16 cellular contexts compared by ENCODE assay signal in the genomic region with DNA sequence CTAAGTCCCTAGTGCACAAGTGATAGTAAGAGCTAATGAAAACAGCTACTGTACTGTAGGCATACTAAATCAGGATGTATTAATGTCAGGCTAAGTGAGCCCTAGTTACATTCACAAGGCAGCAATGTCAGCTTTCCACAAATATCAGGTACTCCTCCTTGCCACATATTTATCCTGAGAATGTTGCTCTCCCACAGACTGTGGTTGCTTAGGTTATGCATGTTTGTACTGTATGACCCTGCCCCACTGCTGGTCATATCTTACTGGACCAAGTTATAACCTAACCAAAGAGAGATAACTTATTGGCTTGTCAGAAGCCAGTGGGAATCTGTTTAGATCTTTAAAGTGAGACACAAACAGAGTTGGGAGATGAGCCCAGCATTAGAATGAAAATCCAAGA.
A peak's percentile ranks its signal among the peaks of the same experiment; 100 is the strongest.
DNase-seq lines count a peak whose midpoint lies in the region; ATAC-seq and TF ChIP-seq lines count a peak whose summit lies in the region.
"Had no signal": no experiment of that assay in that cellular context is flagged by ENCODE, and none has a peak within 500 bp of the region (broad histone marks: within the 10 kb centered on the region; RNA-seq: fewer than 3 reads in every experiment).

No MANE protein-coding gene starts in this region.

- H3K27ac ChIP-seq in mesenchymal stem cell (ENCODE audit: low read length, poor library complexity, severe bottlenecking): no peak overlapping the region
- no peak overlapping the region for H3K27ac ChIP-seq in GM23338 (ENCODE audit: low read depth)
- no peak overlapping the region for H3K27ac ChIP-seq in esophagus squamous epithelium
- H3K27ac ChIP-seq: BLaER1, GM23248 had no signal

- H3K4me2 ChIP-seq in mesenchymal stem cell (ENCODE audit: low read length, poor library complexity, severe bottlenecking): no peak overlapping the region
- H3K4me2 ChIP-seq in GM23338: no peak overlapping the region
- H3K4me2 ChIP-seq: BLaER1 had no signal

- H3K27ac Mint-ChIP-seq in GM23338: no peak overlapping the region
- H3K27ac Mint-ChIP-seq: CD8-positive, alpha-beta memory T cell had no signal

- H2BK15ac ChIP-seq in mesenchymal stem cell (ENCODE audit: low read depth, poor library complexity, severe bottlenecking): no peak overlapping the region

- peaks cover 28% of the 10 kb centered on the region for H3K9me3 Mint-ChIP-seq in GM23338

- no peak for TF ChIP-seq POLR2A in esophagus squamous epithelium (IDR thresholded peaks at IDR 0.05)

- H3K14ac ChIP-seq in mesenchymal stem cell (ENCODE audit: low read length in 2 of 2): no peak overlapping the region

- intact Hi-C loops in esophagus squamous epithelium (cut with DNase I): no loop called here

- ATAC-seq in stimulated activated naive CD8-positive, alpha-beta T cell treated with anti-CD3 and anti-CD28 coated beads, Interleukin-15, Interleukin-2, amounts not matched to agents 100 U/mL and 50 U/mL, for 24 hours: no peak
- ATAC-seq in GM23338 (no peak), HG02970 (IDR thresholded peaks at IDR 0.05; ENCODE audit: low FRiP score, unreplicated experiment) (no peak)
- ATAC-seq: GM12878 had no signal

- H3K4me1 ChIP-seq in mesenchymal stem cell (ENCODE audit: control insufficient read depth, insufficient read depth, low read depth, low read length) (no peaks in the 10 kb centered on the region), GM23338 (ENCODE audit: insufficient read depth) (no peaks in the 10 kb centered on the region), esophagus squamous epithelium (no peaks in the 10 kb centered on the region)
- H3K4me1 ChIP-seq: BLaER1, Caco-2 had no signal

- H3K27me3 ChIP-seq in mesenchymal stem cell (ENCODE audit: control insufficient read depth in 1 of 2, insufficient read depth in 1 of 2, low read length in 2 of 2) (no peaks in the 10 kb centered on the region), GM23338 (ENCODE audit: insufficient read depth) (no peaks in the 10 kb centered on the region), esophagus squamous epithelium (no peaks in the 10 kb centered on the region)
- H3K27me3 ChIP-seq: BLaER1 had no signal

- H3K27me3 Mint-ChIP-seq in GM23338 (ENCODE audit: insufficient read depth, low read depth, poor library complexity): no peaks in the 10 kb centered on the region
- H3K27me3 Mint-ChIP-seq: CD8-positive, alpha-beta memory T cell had no signal

- no peak overlapping the region for H3K9ac ChIP-seq in mesenchymal stem cell (ENCODE audit: low read length)
- H3K9ac ChIP-seq: BLaER1, GM23248 had no signal

- H3K18ac ChIP-seq in mesenchymal stem cell (ENCODE audit: low read depth in 1 of 2, low read length in 2 of 2): no peak overlapping the region

- H3K79me1 ChIP-seq in mesenchymal stem cell (replicated peaks; ENCODE audit: low read length, poor library complexity, severe bottlenecking): no peaks in the 10 kb centered on the region

- peaks cover 3% of the 10 kb centered on the region; the same call in 1 of the 2 replicates for H3K9me2 ChIP-seq in GM23338 (ENCODE audit: insufficient read depth)

- no peak overlapping the region for H2BK5ac ChIP-seq in mesenchymal stem cell (ENCODE audit: low read depth, low read length, poor library complexity, severe bottlenecking)

- H2BK120ac ChIP-seq in mesenchymal stem cell (ENCODE audit: low read depth, low read length): no peak overlapping the region

- no peaks in the 10 kb centered on the region for H4K20me1 ChIP-seq in GM23338 (replicated peaks; ENCODE audit: insufficient read depth)
- H4K20me1 ChIP-seq: BLaER1 had no signal

- no peaks in the 10 kb centered on the region for H3F3A ChIP-seq in GM23338 (replicated peaks; ENCODE audit: low read depth)

- no peak overlapping the region for H2BK12ac ChIP-seq in mesenchymal stem cell (ENCODE audit: low read length in 2 of 2)

- H3K23ac ChIP-seq in mesenchymal stem cell (ENCODE audit: low read length in 2 of 2): no peak overlapping the region

- peaks cover 51% of the 10 kb centered on the region for H3K9me3 ChIP-seq in mesenchymal stem cell (ENCODE audit: control insufficient read depth, low read length)
- H3K9me3 ChIP-seq in esophagus squamous epithelium: peaks cover 0 to 21% (median 4%) of the 10 kb centered on the region in 3 donors
- H3K9me3 ChIP-seq: Caco-2 had no signal

- DNase-seq in M059J (ENCODE audit: low read depth): peak; percentile 14
- DNase-seq in astrocyte of the cerebellum (ENCODE audit: low read depth): peak; percentile 2
- DNase-seq in iris pigment epithelial cell (ENCODE audit: low read depth): peak; percentile 2
- DNase-seq in mesenchymal stem cell: peak; percentile 40
- no peak for DNase-seq in stimulated activated naive CD8-positive, alpha-beta T cell treated with anti-CD3 and anti-CD28 coated beads, Interleukin-15, Interleukin-2, amounts not matched to agents 100 U/mL and 50 U/mL, for 24 hours
- DNase-seq in GM23338 (ENCODE audit: low spot score): no peak
- no peak for DNase-seq in esophagus squamous epithelium (lab: John Stamatoyannopoulos, UW)
- DNase-seq: 8988T; AML-193; Caco-2; CD8-positive, alpha-beta memory T cell; GM23248; H7 had no signal

- H3K79me2 ChIP-seq in GM23338 (replicated peaks; ENCODE audit: insufficient read depth): no peaks in the 10 kb centered on the region

- no peaks in the 10 kb centered on the region for H3K4me1 Mint-ChIP-seq in GM23338
- H3K4me1 Mint-ChIP-seq: CD8-positive, alpha-beta memory T cell had no signal

- H3K4me3 ChIP-seq in astrocyte of the cerebellum (ENCODE audit: low read depth, low read length): no peak overlapping the region
- no peak overlapping the region for H3K4me3 ChIP-seq in mesenchymal stem cell (ENCODE audit: insufficient read depth in 1 of 2, low read depth in 1 of 2, low read length in 2 of 2)
- H3K4me3 ChIP-seq in GM23338: no peak overlapping the region
- H3K4me3 ChIP-seq in esophagus squamous epithelium: no peak overlapping the region
- H3K4me3 ChIP-seq: BLaER1, GM12878, GM23248 had no signal

- H2AFZ ChIP-seq in mesenchymal stem cell (ENCODE audit: low read depth, low read length) (no peak overlapping the region), GM23338 (no peak overlapping the region)
- H2AFZ ChIP-seq: GM23248 had no signal

- in situ Hi-C loops in astrocyte of the cerebellum (cut with HindIII; ENCODE audit: low sequenced_read_pairs): no loop called here

- no peak overlapping the region for H3K4ac ChIP-seq in mesenchymal stem cell (ENCODE audit: low read depth in 1 of 2, low read length in 2 of 2)

- peaks cover 18% of the 10 kb centered on the region; the same call in 2 of the 3 replicates for H3K36me3 Mint-ChIP-seq in GM23338 (ENCODE audit: low read depth)

- no peak for TF ChIP-seq CTCF in astrocyte of the cerebellum (IDR thresholded peaks at IDR 0.05; ENCODE audit: low read depth, low read length, missing control alignments)
- no peak for TF ChIP-seq CTCF in GM23338 (conservative IDR thresholded peaks at IDR 0.05; ENCODE audit: low read depth in 2 of 2)
- no peak for TF ChIP-seq CTCF in esophagus squamous epithelium (IDR thresholded peaks at IDR 0.05)

- no peak overlapping the region for H4K91ac ChIP-seq in mesenchymal stem cell (ENCODE audit: low read length)

- H3K4me3 Mint-ChIP-seq in GM23338: no peak overlapping the region
- H3K4me3 Mint-ChIP-seq: CD8-positive, alpha-beta memory T cell had no signal

- H4K8ac ChIP-seq in mesenchymal stem cell (ENCODE audit: low read length): no peak overlapping the region

- no peaks in the 10 kb centered on the region for H3K36me3 ChIP-seq in mesenchymal stem cell (ENCODE audit: control insufficient read depth in 1 of 2, insufficient read depth in 2 of 2, low read depth in 1 of 2, low read length in 2 of 2)
- no peaks in the 10 kb centered on the region; the same call in 1 of the 2 replicates for H3K36me3 ChIP-seq in GM23338 (ENCODE audit: insufficient read depth)
- H3K36me3 ChIP-seq in esophagus squamous epithelium: no peaks in the 10 kb centered on the region
- H3K36me3 ChIP-seq: BLaER1 had no signal

- H2AK5ac ChIP-seq in mesenchymal stem cell (ENCODE audit: low read length, severe bottlenecking): no peak overlapping the region

TF ChIP-seq in GM23338, 12 proteins besides CTCF, POLR2A, EP300 and RAD21 (continues in another document):
- TF ChIP-seq REST (IDR thresholded peaks at IDR 0.05; ENCODE audit: unreplicated experiment) (no peak), ZNF114 (CRISPR knock-in tag; IDR thresholded peaks at IDR 0.05) (no peak), NANOG (IDR thresholded peaks at IDR 0.05; ENCODE audit: borderline replicate concordance) (no peak), JUNB (IDR thresholded peaks at IDR 0.05; ENCODE audit: unreplicated experiment) (no peak)
- TF ChIP-seq, protein P1, sequence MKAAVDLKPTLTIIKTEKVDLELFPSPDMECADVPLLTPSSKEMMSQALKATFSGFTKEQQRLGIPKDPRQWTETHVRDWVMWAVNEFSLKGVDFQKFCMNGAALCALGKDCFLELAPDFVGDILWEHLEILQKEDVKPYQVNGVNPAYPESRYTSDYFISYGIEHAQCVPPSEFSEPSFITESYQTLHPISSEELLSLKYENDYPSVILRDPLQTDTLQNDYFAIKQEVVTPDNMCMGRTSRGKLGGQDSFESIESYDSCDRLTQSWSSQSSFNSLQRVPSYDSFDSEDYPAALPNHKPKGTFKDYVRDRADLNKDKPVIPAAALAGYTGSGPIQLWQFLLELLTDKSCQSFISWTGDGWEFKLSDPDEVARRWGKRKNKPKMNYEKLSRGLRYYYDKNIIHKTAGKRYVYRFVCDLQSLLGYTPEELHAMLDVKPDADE (IDR thresholded peaks at IDR 0.05): no peak

Comparison
In these comparisons a context has a peak if more than half of its experiments do, and no peak if none do; other contexts are left out.
1. DNase-seq: peak in M059J (single experiment), astrocyte of the cerebellum (single experiment), iris pigment epithelial cell (single experiment) and mesenchymal stem cell (single experiment); none in stimulated activated naive CD8-positive, alpha-beta T cell treated with anti-CD3 and anti-CD28 coated beads, Interleukin-15, Interleukin-2, amounts not matched to agents 100 U/mL and 50 U/mL, for 24 hours (single experiment), GM23338 (single experiment) and esophagus squamous epithelium (single experiment).